20 cellular contexts compared by ENCODE assay signal in the genomic region with DNA sequence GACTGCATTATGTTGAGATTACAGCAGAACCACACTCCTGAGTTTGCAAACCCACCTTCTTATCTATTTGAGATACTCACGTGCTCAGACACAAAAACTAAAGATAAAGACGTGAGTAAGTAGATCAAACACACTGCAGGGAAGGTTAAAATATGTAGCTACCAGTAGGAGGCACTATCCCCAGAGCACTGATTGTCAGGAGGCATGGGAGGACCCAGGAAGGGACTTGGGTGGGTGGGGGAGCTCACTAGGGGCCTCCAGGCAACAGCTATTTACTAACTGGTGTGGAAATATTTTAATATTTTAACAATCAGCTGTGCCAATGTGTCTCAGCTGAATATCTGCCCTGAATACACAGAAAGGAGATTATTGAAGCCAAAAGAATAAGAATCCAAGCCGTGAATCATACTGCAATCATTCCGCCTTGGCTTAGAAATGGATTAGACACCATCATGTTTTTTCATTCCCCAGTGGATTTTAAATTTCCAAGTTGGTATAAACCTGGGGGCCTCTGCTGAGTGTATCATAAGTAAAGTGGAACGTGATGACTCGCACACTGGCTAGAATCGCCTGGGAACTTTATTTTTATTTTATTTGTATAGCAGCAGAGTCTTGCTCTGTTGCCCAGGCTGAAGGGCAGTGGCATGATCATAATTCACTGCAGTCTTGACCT.
DNase-seq lines count a peak whose midpoint lies in the region; ATAC-seq, FAIRE-seq and TF ChIP-seq lines count a peak whose summit lies in the region.
"Had no signal": no experiment of that assay in that cellular context is flagged by ENCODE, and none has a peak within 500 bp of the region (broad histone marks: within the 10 kb centered on the region; RNA-seq: fewer than 3 reads in every experiment).

No MANE protein-coding gene starts in this region.

- no peak overlapping the region for H2BK5ac ChIP-seq in IMR-90 (ENCODE audit: low read depth, low read length, poor library complexity, severe bottlenecking)

- H3K4me2 ChIP-seq in IMR-90 (ENCODE audit: low read depth, low read length) (no peak overlapping the region), astrocyte (ENCODE audit: low read length) (no peak overlapping the region), neural progenitor cell (no peak overlapping the region)
- H3K4me2 ChIP-seq: BLaER1 treated with 17β-estradiol and CSF1 and Interleukin-3, amounts not matched to agents 10 nM and 100 nM; hepatocyte had no signal

- H2AFZ ChIP-seq in IMR-90 (replicated peaks; ENCODE audit: low read length, poor library complexity) (no peak overlapping the region), astrocyte (ENCODE audit: low read depth, low read length) (no peak overlapping the region), neural progenitor cell (replicated peaks) (no peak overlapping the region)
- H2AFZ ChIP-seq: hepatocyte had no signal

- 62% methylated on average over 4 of the region's 7 CpGs; no CpG with 5 or more reads in 1 of the 2 experiments for WGBS in IMR-90 (ENCODE audit: extremely low coverage in 2 of 2, insufficient read length in 1 of 2), 2 experiments

- no peaks in the 10 kb centered on the region for H3F3A ChIP-seq in neural progenitor cell (ENCODE audit: low read depth)

- no peak for FAIRE-seq in astrocyte (lab: Jason Lieb, UNC)
- FAIRE-seq: kidney, RCC 7860 had no signal

- in situ Hi-C loops in IMR-90 (cut with MboI; ENCODE audit: low sequenced_read_pairs) = no loop called here

- DNase-seq in IMR-90 (peak; percentile 65), astrocyte (ENCODE audit: low read depth) (peak; percentile 53), neural progenitor cell (ENCODE audit: low spot score) (no peak), nephron progenitor cell (no peak), GM10266 (ENCODE audit: extremely low spot score) (no peak)
- no peak for DNase-seq in activated CD8-positive, alpha-beta memory T cell treated with anti-CD3 and anti-CD28 coated beads, Interleukin-2, amount 10 ng/mL, durations not matched to agents 7 days and 5 days
- DNase-seq: activated CD8-positive, alpha-beta memory T cell treated with anti-CD3 and anti-CD28 coated beads for 24 hours; central memory CD4-positive, alpha-beta T cell; DMS153; kidney; mammary epithelial cell; natural killer cell; NCI-H1048; NCI-H2081 treated with DMSO at 0.1 percent for 48 hours; psoas muscle had no signal

- H4K8ac ChIP-seq in IMR-90 (ENCODE audit: low read depth in 2 of 2, low read length in 2 of 2) = no peak overlapping the region

- H3K27me3 Mint-ChIP-seq in astrocyte (ENCODE audit: low read depth, unreplicated experiment) (peaks cover 14% of the 10 kb centered on the region), neural progenitor cell (ENCODE audit: insufficient read depth, low read depth) (no peaks in the 10 kb centered on the region), nephron progenitor cell (ENCODE audit: low read depth, poor library complexity) (peaks cover 14% of the 10 kb centered on the region)
- peaks cover 7% of the 10 kb centered on the region for H3K27me3 Mint-ChIP-seq in activated CD8-positive, alpha-beta memory T cell treated with anti-CD3 and anti-CD28 coated beads, Interleukin-2, amount 10 ng/mL, durations not matched to agents 7 days and 5 days

- H3K27ac Mint-ChIP-seq in astrocyte (ENCODE audit: unreplicated experiment) (no peak overlapping the region), neural progenitor cell (no peak overlapping the region), nephron progenitor cell (no peak overlapping the region)
- H3K27ac Mint-ChIP-seq in activated CD8-positive, alpha-beta memory T cell treated with anti-CD3 and anti-CD28 coated beads, Interleukin-2, amount 10 ng/mL, durations not matched to agents 7 days and 5 days = no peak overlapping the region
- H3K27ac Mint-ChIP-seq: natural killer cell had no signal

- no peak overlapping the region for H3K23ac ChIP-seq in IMR-90 (ENCODE audit: low read depth, low read length)

- no TSS peak for BruUV-seq in IMR-90 (replicated peaks; lab: Mats Ljungman, UMichigan)

- no peaks in the 10 kb centered on the region for H3K79me1 ChIP-seq in IMR-90 (ENCODE audit: low read depth in 1 of 2, low read length in 2 of 2)

- H3K4me1 ChIP-seq in IMR-90 (ENCODE audit: control insufficient read depth, insufficient read depth, low read length) (no peaks in the 10 kb centered on the region), astrocyte (ENCODE audit: insufficient read depth, low read length) (no peaks in the 10 kb centered on the region), neural progenitor cell (no peaks in the 10 kb centered on the region)
- H3K4me1 ChIP-seq: BLaER1 treated with 17β-estradiol and CSF1 and Interleukin-3, amounts not matched to agents 10 nM and 100 nM; psoas muscle had no signal

- no peak for TF ChIP-seq RAD21 in IMR-90 (IDR thresholded peaks at IDR 0.05; ENCODE audit: low read length)

- H3K18ac ChIP-seq in IMR-90 (ENCODE audit: low read depth, low read length) = no peak overlapping the region

- no peaks in the 10 kb centered on the region for H4K20me1 ChIP-seq in IMR-90 (ENCODE audit: insufficient read depth, low read length)
- H4K20me1 ChIP-seq in astrocyte (ENCODE audit: insufficient read depth, low read length) = no peaks in the 10 kb centered on the region
- H4K20me1 ChIP-seq in neural progenitor cell (ENCODE audit: low read depth) = no peaks in the 10 kb centered on the region
- H4K20me1 ChIP-seq: BLaER1 treated with 17β-estradiol and CSF1 and Interleukin-3, amounts not matched to agents 10 nM and 100 nM had no signal

- intact Hi-C loops in IMR-90 (cut with micrococcal nuclease) = no loop called here

- H3K36me3 Mint-ChIP-seq in astrocyte (ENCODE audit: low read depth, unreplicated experiment) (no peaks in the 10 kb centered on the region), neural progenitor cell (no peaks in the 10 kb centered on the region), nephron progenitor cell (ENCODE audit: low read depth) (no peaks in the 10 kb centered on the region)
- H3K36me3 Mint-ChIP-seq in activated CD8-positive, alpha-beta memory T cell treated with anti-CD3 and anti-CD28 coated beads, Interleukin-2, amount 10 ng/mL, durations not matched to agents 7 days and 5 days = no peaks in the 10 kb centered on the region
- H3K36me3 Mint-ChIP-seq: natural killer cell had no signal

- no peak overlapping the region for H3K4me3 ChIP-seq in IMR-90 (ENCODE audit: insufficient read depth, low read depth, low read length)
- H3K4me3 ChIP-seq in astrocyte (ENCODE audit: insufficient read depth, low read depth, low read length) = no peak overlapping the region
- no peak overlapping the region for H3K4me3 ChIP-seq in neural progenitor cell
- H3K4me3 ChIP-seq: BLaER1 treated with 17β-estradiol and CSF1 and Interleukin-3, amounts not matched to agents 10 nM and 100 nM; hepatocyte; psoas muscle had no signal

- no peaks in the 10 kb centered on the region for H3K9me1 ChIP-seq in IMR-90 (ENCODE audit: insufficient read depth, low read length)

- no peak overlapping the region for H3K4me3 Mint-ChIP-seq in astrocyte (ENCODE audit: unreplicated experiment)
- H3K4me3 Mint-ChIP-seq in neural progenitor cell = no peak overlapping the region
- H3K4me3 Mint-ChIP-seq in nephron progenitor cell = no peak overlapping the region
- no peak overlapping the region for H3K4me3 Mint-ChIP-seq in activated CD8-positive, alpha-beta memory T cell treated with anti-CD3 and anti-CD28 coated beads, Interleukin-2, amount 10 ng/mL, durations not matched to agents 7 days and 5 days
- H3K4me3 Mint-ChIP-seq: natural killer cell had no signal

- ATAC-seq in IMR-90 (ENCODE audit: low read depth) (peak; percentile 66), GM21528 (IDR thresholded peaks at IDR 0.05; ENCODE audit: low FRiP score, unreplicated experiment) (no peak)
- ATAC-seq in activated CD8-positive, alpha-beta memory T cell treated with anti-CD3 and anti-CD28 coated beads, Interleukin-2, amount 10 ng/mL, durations not matched to agents 7 days and 5 days = no peak
- ATAC-seq: natural killer cell, psoas muscle had no signal

- H3K9ac ChIP-seq in IMR-90 (ENCODE audit: low read depth, low read length) = no peak overlapping the region
- no peak overlapping the region for H3K9ac ChIP-seq in astrocyte (ENCODE audit: low read length)
- H3K9ac ChIP-seq in neural progenitor cell = no peak overlapping the region
- H3K9ac ChIP-seq: BLaER1 treated with 17β-estradiol and CSF1 and Interleukin-3, amounts not matched to agents 10 nM and 100 nM had no signal

- peaks cover 1% of the 10 kb centered on the region; the same call in 1 of the 2 replicates for H3K27me3 ChIP-seq in IMR-90 (ENCODE audit: control insufficient read depth, insufficient read depth, low read length)
- H3K27me3 ChIP-seq in astrocyte (ENCODE audit: insufficient read depth, low read length) = no peaks in the 10 kb centered on the region
- H3K27me3 ChIP-seq in neural progenitor cell = no peaks in the 10 kb centered on the region
- H3K27me3 ChIP-seq: BLaER1 treated with 17β-estradiol and CSF1 and Interleukin-3, amounts not matched to agents 10 nM and 100 nM; hepatocyte had no signal

- no peak overlapping the region for H3K27ac ChIP-seq in C4-2B
- H3K27ac ChIP-seq in IMR-90 (ENCODE audit: insufficient read depth, low read length) = no peak overlapping the region
- no peak overlapping the region for H3K27ac ChIP-seq in astrocyte (ENCODE audit: low read depth, low read length)
- H3K27ac ChIP-seq in neural progenitor cell = no peak overlapping the region
- H3K27ac ChIP-seq: BLaER1 treated with 17β-estradiol and CSF1 and Interleukin-3, amounts not matched to agents 10 nM and 100 nM; hepatocyte; psoas muscle had no signal

- H3K4ac ChIP-seq in IMR-90 (ENCODE audit: low read depth, low read length) = no peak overlapping the region

- dilution Hi-C loops in IMR-90 (cut with HindIII; ENCODE audit: low sequenced_read_pairs, unreplicated experiment) = no loop called here

- H3K79me2 ChIP-seq in astrocyte (ENCODE audit: insufficient read depth, low read length) (no peaks in the 10 kb centered on the region), neural progenitor cell (ENCODE audit: low read depth) (no peaks in the 10 kb centered on the region)
- H3K79me2 ChIP-seq: hepatocyte had no signal

- CTCF ChIA-PET in IMR-90 (lab: Yijun Ruan, JAX) = interaction anchor here (0.6 to 1.2 kb wide), 5 partner anchors 8 to 133 kb away, joined by 3 to 4 read pairs (median 3); no protein-coding TSS in a partner anchor
- CTCF ChIA-PET in activated CD8-positive, alpha-beta memory T cell treated with anti-CD3 and anti-CD28 coated beads, Interleukin-2, amount 10 ng/mL, durations not matched to agents 7 days and 5 days (lab: Charles Lee) = interaction anchor here (1.9 kb wide), 1 partner anchor 10 kb away, joined by 9 read pairs; no protein-coding TSS in a partner anchor

- H3K9me3 ChIP-seq in IMR-90 (ENCODE audit: control insufficient read depth, insufficient read depth, low read length) (peaks cover 4% of the 10 kb centered on the region), astrocyte (ENCODE audit: insufficient read depth, low read depth, low read length) (peaks cover 8% of the 10 kb centered on the region), neural progenitor cell (ENCODE audit: low read depth) (peaks cover 13% of the 10 kb centered on the region)

- H2AK5ac ChIP-seq in IMR-90 (ENCODE audit: low read depth, low read length) = no peak overlapping the region

- H3K14ac ChIP-seq in IMR-90 (replicated peaks; ENCODE audit: low read depth, low read length) = no peak overlapping the region

- H4K91ac ChIP-seq in IMR-90 (ENCODE audit: insufficient read depth, low read depth, low read length) = no peak overlapping the region

- peaks cover 15% of the 10 kb centered on the region for H3K9me3 Mint-ChIP-seq in astrocyte (ENCODE audit: unreplicated experiment)
- H3K9me3 Mint-ChIP-seq in neural progenitor cell = peaks cover 17% of the 10 kb centered on the region
- H3K9me3 Mint-ChIP-seq in nephron progenitor cell = peaks cover 26% of the 10 kb centered on the region
- H3K9me3 Mint-ChIP-seq in activated CD8-positive, alpha-beta memory T cell treated with anti-CD3 and anti-CD28 coated beads, Interleukin-2, amount 10 ng/mL, durations not matched to agents 7 days and 5 days (ENCODE audit: low read depth) = peaks cover 5% of the 10 kb centered on the region

- H2BK120ac ChIP-seq in IMR-90 (ENCODE audit: low read depth, low read length) = no peak overlapping the region

- no peak overlapping the region for H2BK20ac ChIP-seq in IMR-90 (ENCODE audit: low read depth, low read length)

- H3K36me3 ChIP-seq in IMR-90 (ENCODE audit: control insufficient read depth, insufficient read depth, low read length) (no peaks in the 10 kb centered on the region), astrocyte (ENCODE audit: insufficient read depth, low read length) (no peaks in the 10 kb centered on the region), neural progenitor cell (no peaks in the 10 kb centered on the region)
- H3K36me3 ChIP-seq: BLaER1 treated with 17β-estradiol and CSF1 and Interleukin-3, amounts not matched to agents 10 nM and 100 nM had no signal

- H3K4me1 Mint-ChIP-seq in astrocyte (ENCODE audit: low read depth, unreplicated experiment) (no peaks in the 10 kb centered on the region), neural progenitor cell (no peaks in the 10 kb centered on the region), nephron progenitor cell (no peaks in the 10 kb centered on the region)
- H3K4me1 Mint-ChIP-seq in activated CD8-positive, alpha-beta memory T cell treated with anti-CD3 and anti-CD28 coated beads, Interleukin-2, amount 10 ng/mL, durations not matched to agents 7 days and 5 days = no peaks in the 10 kb centered on the region
- H3K4me1 Mint-ChIP-seq: natural killer cell had no signal

- no peak overlapping the region for H4K5ac ChIP-seq in IMR-90 (ENCODE audit: low read depth, low read length)

- H2BK15ac ChIP-seq in IMR-90 (ENCODE audit: low read depth, low read length) = no peak overlapping the region

- H3K56ac ChIP-seq in IMR-90 (ENCODE audit: extremely low read depth, insufficient read depth, low read length) = no peak overlapping the region

- POLR2A ChIA-PET in IMR-90 (lab: Charles Lee; ENCODE audit: unreplicated experiment) = interaction anchor here (0.5 kb wide), 1 partner anchor 61 kb away, joined by 4 read pairs; no protein-coding TSS in a partner anchor

- TF ChIP-seq CTCF in C4-2B (conservative IDR thresholded peaks at IDR 0.05) (peak; percentile 26), IMR-90 (conservative IDR thresholded peaks at IDR 0.05; ENCODE audit: low read depth, low read length) (no peak), astrocyte (IDR thresholded peaks at IDR 0.05; ENCODE audit: insufficient read depth, low read depth, low read length) (no peak), neural progenitor cell (IDR thresholded peaks at IDR 0.05) (peak; percentile 36), nephron progenitor cell (IDR thresholded peaks at IDR 0.05) (no peak), GM10266 (IDR thresholded peaks at IDR 0.05; ENCODE audit: control insufficient read depth, insufficient read depth, low read depth, missing control alignments) (no peak)

- H2AK9ac ChIP-seq in IMR-90 (replicated peaks; ENCODE audit: low read depth, low read length, poor library complexity) = no peak overlapping the region

- no peak for TF ChIP-seq POLR2A in IMR-90 (IDR thresholded peaks at IDR 0.05; ENCODE audit: low read depth, low read length)

Comparison
In these comparisons a context has a peak if more than half of its experiments do, and no peak if none do; other contexts are left out.
1. CTCF ChIP-seq: peak in C4-2B (single experiment) and neural progenitor cell (single experiment); none in IMR-90 (single experiment), astrocyte (single experiment), nephron progenitor cell (single experiment) and GM10266 (single experiment).
2. DNase-seq: peak in IMR-90 (single experiment) and astrocyte (single experiment); none in neural progenitor cell (single experiment), nephron progenitor cell (single experiment), activated CD8-positive, alpha-beta memory T cell treated with anti-CD3 and anti-CD28 coated beads, Interleukin-2, amount 10 ng/mL, durations not matched to agents 7 days and 5 days (single experiment) and GM10266 (single experiment).